In genomic region chr11:3022300-3022967, GRCh38 we compare ENCODE assay signal across 8 cellular contexts. TPM values are rescaled to one million over a fixed set of nuclear protein-coding genes. Genes with fewer than 3 reads are reported as not detected.
DNase-seq lines count a peak whose midpoint lies in the region; ATAC-seq and TF ChIP-seq lines count a peak whose summit lies in the region.

No MANE protein-coding gene starts in this region.

- peaks cover 62% of the 10 kb centered on the region for H3K36me3 Mint-ChIP-seq in activated naive CD4-positive, alpha-beta T cell treated with anti-CD3 and anti-CD28 coated beads, Interleukin-2, amount 10 ng/mL, durations not matched to agents 7 days and 5 days

- H3K4me3 ChIP-seq in Jurkat, Clone E6-1 (ENCODE audit: low read length), result no peak overlapping the region

- peak overlapping the region; percentile 25 for H3K4me3 Mint-ChIP-seq in activated naive CD4-positive, alpha-beta T cell treated with anti-CD3 and anti-CD28 coated beads, Interleukin-2, amount 10 ng/mL, durations not matched to agents 7 days and 5 days

- peak; percentile 44 for DNase-seq in activated naive CD4-positive, alpha-beta T cell treated with anti-CD3 and anti-CD28 coated beads, Interleukin-2, amount 10 ng/mL, durations not matched to agents 7 days and 5 days
- DNase-seq in activated naive CD4-positive, alpha-beta T cell treated with Interleukin-2 at 50 U/mL for 16 hours, result no peak
- DNase-seq in Jurkat, Clone E6-1 (ENCODE audit: low read depth, low spot score), result peak; percentile 22
- DNase-seq in brain pericyte (ENCODE audit: low read depth, low spot score) (peak; percentile 95), omental fat pad (ENCODE audit: low spot score) (no peak), NCI-H2029 treated with DMSO at 0.1 percent for 48 hours (lab: John Stamatoyannopoulos, UW) (no peak), NCI-H1092 treated with DMSO at 0.1 percent for 48 hours (lab: John Stamatoyannopoulos, UW) (no peak)
- no peak for DNase-seq in stimulated activated CD4-positive, alpha-beta T cell treated with anti-CD3 and anti-CD28 coated beads, Interleukin-4, amount 100 ng/mL, for 24 hours

- H3K9me3 Mint-ChIP-seq in activated naive CD4-positive, alpha-beta T cell treated with anti-CD3 and anti-CD28 coated beads, Interleukin-2, amount 10 ng/mL, durations not matched to agents 7 days and 5 days, result no peaks in the 10 kb centered on the region

- H3K27me3 Mint-ChIP-seq in activated naive CD4-positive, alpha-beta T cell treated with anti-CD3 and anti-CD28 coated beads, Interleukin-2, amount 10 ng/mL, durations not matched to agents 7 days and 5 days, result no peaks in the 10 kb centered on the region

- H3K27ac Mint-ChIP-seq in activated naive CD4-positive, alpha-beta T cell treated with anti-CD3 and anti-CD28 coated beads, Interleukin-2, amount 10 ng/mL, durations not matched to agents 7 days and 5 days, result peak overlapping the region; percentile 73

- H3K4me1 Mint-ChIP-seq in activated naive CD4-positive, alpha-beta T cell treated with anti-CD3 and anti-CD28 coated beads, Interleukin-2, amount 10 ng/mL, durations not matched to agents 7 days and 5 days, result peaks cover 57% of the 10 kb centered on the region

- CTCF ChIA-PET in activated naive CD4-positive, alpha-beta T cell treated with anti-CD3 and anti-CD28 coated beads, Interleukin-2, amount 10 ng/mL, durations not matched to agents 7 days and 5 days (lab: Charles Lee), result interaction anchor here (0.6 to 6.2 kb wide), 12 partner anchors 8 to 490 kb away, joined by 3 to 60 read pairs (median 4); no protein-coding TSS in a partner anchor

- ATAC-seq in omental fat pad (ENCODE audit: low FRiP score), result peak; percentile 23

- no peak for TF ChIP-seq CTCF in omental fat pad (IDR thresholded peaks at IDR 0.05)

RNA-seq across cellular contexts. Expression of gene NAP1L4, which starts 30.3 kb away (rescaled TPM):
- polyA plus RNA-seq in Jurkat, Clone E6-1 (2012; ENCODE audit: insufficient read depth, insufficient read length), result 185 TPM
- total RNA-seq in omental fat pad, result 10 to 100 TPM; 58.2 to 90.0 (median 82.2) TPM

RNA-seq across cellular contexts. Expression of gene CARS1, which starts 34.8 kb away (rescaled TPM):
- 65.6 TPM for polyA plus RNA-seq in Jurkat, Clone E6-1 (2012; ENCODE audit: insufficient read depth, insufficient read length)
- 10 to 100 TPM; 40.6 to 69.7 (median 57.8) TPM for total RNA-seq in omental fat pad

Comparison
In these comparisons a context has a peak if more than half of its experiments do, and no peak if none do; other contexts are left out.
1. DNase-seq: peak in activated naive CD4-positive, alpha-beta T cell treated with anti-CD3 and anti-CD28 coated beads, Interleukin-2, amount 10 ng/mL, durations not matched to agents 7 days and 5 days (single experiment), Jurkat, Clone E6-1 (single experiment) and brain pericyte (single experiment); none in activated naive CD4-positive, alpha-beta T cell treated with Interleukin-2 at 50 U/mL for 16 hours (single experiment), omental fat pad (single experiment), NCI-H2029 treated with DMSO at 0.1 percent for 48 hours (single experiment), NCI-H1092 treated with DMSO at 0.1 percent for 48 hours (single experiment) and stimulated activated CD4-positive, alpha-beta T cell treated with anti-CD3 and anti-CD28 coated beads, Interleukin-4, amount 100 ng/mL, for 24 hours (single experiment).